ENCODE assay signal across 9 cellular contexts in genomic region chr3:167913218-167913902, GRCh38.
DNase-seq lines count a peak whose midpoint lies in the region; ATAC-seq, FAIRE-seq and TF ChIP-seq lines count a peak whose summit lies in the region.
"Had no signal": no experiment of that assay in that cellular context is flagged by ENCODE, and none has a peak within 500 bp of the region (broad histone marks: within the 10 kb centered on the region; RNA-seq: fewer than 3 reads in every experiment).

No MANE protein-coding gene starts in this region.

- no peaks in the 10 kb centered on the region for H3K79me2 ChIP-seq in GM12878 (ENCODE audit: control insufficient read depth, insufficient read depth, low read length)

- H4K20me1 ChIP-seq in GM12878 (ENCODE audit: control insufficient read depth, insufficient read depth), result no peaks in the 10 kb centered on the region

- H3K4me3 ChIP-seq in MG63 (no peak overlapping the region), GM12878 (no peak overlapping the region)
- H3K4me3 ChIP-seq: tibial nerve had no signal

- peaks cover 80% of the 10 kb centered on the region for H3K27me3 Mint-ChIP-seq in progenitor cell of endocrine pancreas

- no peak overlapping the region for H3K27ac Mint-ChIP-seq in progenitor cell of endocrine pancreas

- no TSS peak for BruUV-seq in GM12878 (replicated peaks; lab: Mats Ljungman, UMichigan)

- H3K9me3 Mint-ChIP-seq in progenitor cell of endocrine pancreas (ENCODE audit: low read depth), result no peaks in the 10 kb centered on the region

- TF ChIP-seq CTCF in GM12878 (IDR thresholded peaks at IDR 0.05 in 2 of 3, conservative IDR thresholded peaks at IDR 0.05 in 1 of 3; ENCODE audit: control insufficient read depth in 2 of 3, extremely low read depth in 1 of 3, insufficient read depth in 1 of 3, low read depth in 3 of 3, low read length in 3 of 3) (0 out of 6 replicates have a peak, but pooled peaks of 1 of the 3 experiments have one; percentile 9), progenitor cell of endocrine pancreas (IDR thresholded peaks at IDR 0.05; ENCODE audit: unreplicated experiment) (peak; percentile 30)

- H3K27ac ChIP-seq in GM12878 (ENCODE audit: control insufficient read depth, insufficient read depth) (no peak overlapping the region), substantia nigra (ENCODE audit: low read depth, low read length, poor library complexity, severe bottlenecking) (no peak overlapping the region)
- H3K27ac ChIP-seq: tibial nerve had no signal

- peaks cover 20% of the 10 kb centered on the region for H3K4me1 Mint-ChIP-seq in progenitor cell of endocrine pancreas (ENCODE audit: low read depth)

- no peak for TF ChIP-seq RAD21 in GM12878 (IDR thresholded peaks at IDR 0.05; ENCODE audit: insufficient read depth, low read depth, low read length)

- TF ChIP-seq POLR2A in GM12878 (IDR thresholded peaks at IDR 0.05; ENCODE audit: low read depth, low read length), result no peak

- H3K36me3 ChIP-seq in MG63 (no peaks in the 10 kb centered on the region), GM12878 (ENCODE audit: control insufficient read depth in 2 of 2, insufficient read depth in 2 of 2, low read length in 1 of 2) (no peaks in the 10 kb centered on the region)
- H3K36me3 ChIP-seq: tibial nerve had no signal

- FAIRE-seq in GM12878 (lab: Jason Lieb, UNC), result no peak

- no peak for TF ChIP-seq EP300 in GM12878 (IDR thresholded peaks at IDR 0.05; ENCODE audit: borderline replicate concordance in 1 of 2, control insufficient read depth in 1 of 2, low read depth in 2 of 2, low read length in 2 of 2)

- ATAC-seq in GM18868 (IDR thresholded peaks at IDR 0.05; ENCODE audit: unreplicated experiment), result peak; percentile 56
- peak; percentile 60 for ATAC-seq in GM12878
- no peak for ATAC-seq in GM21723 (IDR thresholded peaks at IDR 0.05; ENCODE audit: unreplicated experiment)

- H3K9ac ChIP-seq in GM12878 (ENCODE audit: control insufficient read depth, insufficient read depth, low read length), result no peak overlapping the region

- H3K36me3 Mint-ChIP-seq in progenitor cell of endocrine pancreas (ENCODE audit: insufficient read depth), result no peaks in the 10 kb centered on the region

- H3K9me3 ChIP-seq in MG63, result no peaks in the 10 kb centered on the region
- H3K9me3 ChIP-seq in GM12878 (replicated peaks; ENCODE audit: control insufficient read depth, insufficient read depth, low read length), result no peaks in the 10 kb centered on the region
- H3K9me3 ChIP-seq: tibial nerve had no signal

- POLR2A ChIA-PET in GM12878 (lab: Charles Lee), result no interaction called here

- RAD21 ChIA-PET in GM12878 (lab: Charles Lee; ENCODE audit: unreplicated experiment), result no interaction called here

- H3K4me3 Mint-ChIP-seq in progenitor cell of endocrine pancreas (ENCODE audit: low read depth), result no peak overlapping the region

- in situ Hi-C loops in GM12878 (cut with MboI), result no loop called here

- H3K27me3 ChIP-seq in MG63 (no peaks in the 10 kb centered on the region), GM12878 (replicated peaks in 1 of 2; ENCODE audit: control insufficient read depth in 2 of 2, insufficient read depth in 2 of 2, low read length in 1 of 2) (no peaks in the 10 kb centered on the region)
- H3K27me3 ChIP-seq: tibial nerve had no signal

- CTCF ChIA-PET in GM12878 (lab: Yijun Ruan, JAX), result interaction anchor here (0.5 to 1.3 kb wide), 4 partner anchors 9 to 1893 kb away, joined by 3 to 4 read pairs (median 3); no protein-coding TSS in a partner anchor

- DNase-seq in MG63, result peak; percentile 33
- DNase-seq in GM12878 (ENCODE audit: low read depth, low spot score), result no peak
- no peak for DNase-seq in progenitor cell of endocrine pancreas (ENCODE audit: low spot score, unreplicated experiment)
- no peak for DNase-seq in activated naive CD4-positive, alpha-beta T cell treated with Interleukin-2 at 50 U/mL for 16 hours
- DNase-seq in substantia nigra (lab: John Stamatoyannopoulos, UW), result no peak
- DNase-seq: kidney had no signal

- SMC1A ChIA-PET in GM12878 (lab: Charles Lee; ENCODE audit: uncharacterized antibody, unreplicated experiment), result interaction anchor here (1.1 kb wide), 1 partner anchor 934 kb away, joined by 3 read pairs; no protein-coding TSS in a partner anchor

- WGBS in GM12878 (ENCODE audit: insufficient coverage, insufficient replicate concordance, low lambda C conversion rate, missing lambda C conversion rate), result 48% methylated on average over 4 of the region's 4 CpGs

- no peak overlapping the region for H2AFZ ChIP-seq in GM12878 (ENCODE audit: control insufficient read depth, low read depth, low read length)

- intact Hi-C loops in GM12878 (cut with micrococcal nuclease; ENCODE audit: unreplicated experiment), result no loop called here

- no peaks in the 10 kb centered on the region for H3K4me1 ChIP-seq in GM12878 (ENCODE audit: control insufficient read depth, insufficient read depth, low read length)
- H3K4me1 ChIP-seq: tibial nerve had no signal

- no peak overlapping the region for H3K4me2 ChIP-seq in GM12878 (ENCODE audit: control insufficient read depth, insufficient read depth)

TF ChIP-seq in GM12878, 131 proteins besides CTCF, POLR2A, EP300 and RAD21:
- no peak for TF ChIP-seq IRF4 (IDR thresholded peaks at IDR 0.05; ENCODE audit: low read depth, low read length)
- TF ChIP-seq JUND (IDR thresholded peaks at IDR 0.05; ENCODE audit: low read depth, low read length), result no peak
- TF ChIP-seq NRF1 (conservative IDR thresholded peaks at IDR 0.05; ENCODE audit: low read depth, low read length), result no peak
- TF ChIP-seq RELA (IDR thresholded peaks at IDR 0.05; ENCODE audit: borderline replicate concordance, partially characterized antibody), result no peak
- no peak for TF ChIP-seq ZSCAN29 (IDR thresholded peaks at IDR 0.05)
- TF ChIP-seq ZNF622 (IDR thresholded peaks at IDR 0.05), result no peak
- TF ChIP-seq CBX5 (IDR thresholded peaks at IDR 0.05; ENCODE audit: low read depth), result no peak
- TF ChIP-seq, protein P1, sequence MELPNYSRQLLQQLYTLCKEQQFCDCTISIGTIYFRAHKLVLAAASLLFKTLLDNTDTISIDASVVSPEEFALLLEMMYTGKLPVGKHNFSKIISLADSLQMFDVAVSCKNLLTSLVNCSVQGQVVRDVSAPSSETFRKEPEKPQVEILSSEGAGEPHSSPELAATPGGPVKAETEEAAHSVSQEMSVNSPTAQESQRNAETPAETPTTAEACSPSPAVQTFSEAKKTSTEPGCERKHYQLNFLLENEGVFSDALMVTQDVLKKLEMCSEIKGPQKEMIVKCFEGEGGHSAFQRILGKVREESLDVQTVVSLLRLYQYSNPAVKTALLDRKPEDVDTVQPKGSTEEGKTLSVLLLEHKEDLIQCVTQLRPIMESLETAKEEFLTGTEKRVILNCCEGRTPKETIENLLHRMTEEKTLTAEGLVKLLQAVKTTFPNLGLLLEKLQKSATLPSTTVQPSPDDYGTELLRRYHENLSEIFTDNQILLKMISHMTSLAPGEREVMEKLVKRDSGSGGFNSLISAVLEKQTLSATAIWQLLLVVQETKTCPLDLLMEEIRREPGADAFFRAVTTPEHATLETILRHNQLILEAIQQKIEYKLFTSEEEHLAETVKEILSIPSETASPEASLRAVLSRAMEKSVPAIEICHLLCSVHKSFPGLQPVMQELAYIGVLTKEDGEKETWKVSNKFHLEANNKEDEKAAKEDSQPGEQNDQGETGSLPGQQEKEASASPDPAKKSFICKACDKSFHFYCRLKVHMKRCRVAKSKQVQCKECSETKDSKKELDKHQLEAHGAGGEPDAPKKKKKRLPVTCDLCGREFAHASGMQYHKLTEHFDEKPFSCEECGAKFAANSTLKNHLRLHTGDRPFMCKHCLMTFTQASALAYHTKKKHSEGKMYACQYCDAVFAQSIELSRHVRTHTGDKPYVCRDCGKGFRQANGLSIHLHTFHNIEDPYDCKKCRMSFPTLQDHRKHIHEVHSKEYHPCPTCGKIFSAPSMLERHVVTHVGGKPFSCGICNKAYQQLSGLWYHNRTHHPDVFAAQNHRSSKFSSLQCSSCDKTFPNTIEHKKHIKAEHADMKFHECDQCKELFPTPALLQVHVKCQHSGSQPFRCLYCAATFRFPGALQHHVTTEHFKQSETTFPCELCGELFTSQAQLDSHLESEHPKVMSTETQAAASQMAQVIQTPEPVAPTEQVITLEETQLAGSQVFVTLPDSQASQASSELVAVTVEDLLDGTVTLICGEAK (IDR thresholded peaks at IDR 0.05; ENCODE audit: borderline replicate concordance), result no peak
- TF ChIP-seq, protein P2, sequence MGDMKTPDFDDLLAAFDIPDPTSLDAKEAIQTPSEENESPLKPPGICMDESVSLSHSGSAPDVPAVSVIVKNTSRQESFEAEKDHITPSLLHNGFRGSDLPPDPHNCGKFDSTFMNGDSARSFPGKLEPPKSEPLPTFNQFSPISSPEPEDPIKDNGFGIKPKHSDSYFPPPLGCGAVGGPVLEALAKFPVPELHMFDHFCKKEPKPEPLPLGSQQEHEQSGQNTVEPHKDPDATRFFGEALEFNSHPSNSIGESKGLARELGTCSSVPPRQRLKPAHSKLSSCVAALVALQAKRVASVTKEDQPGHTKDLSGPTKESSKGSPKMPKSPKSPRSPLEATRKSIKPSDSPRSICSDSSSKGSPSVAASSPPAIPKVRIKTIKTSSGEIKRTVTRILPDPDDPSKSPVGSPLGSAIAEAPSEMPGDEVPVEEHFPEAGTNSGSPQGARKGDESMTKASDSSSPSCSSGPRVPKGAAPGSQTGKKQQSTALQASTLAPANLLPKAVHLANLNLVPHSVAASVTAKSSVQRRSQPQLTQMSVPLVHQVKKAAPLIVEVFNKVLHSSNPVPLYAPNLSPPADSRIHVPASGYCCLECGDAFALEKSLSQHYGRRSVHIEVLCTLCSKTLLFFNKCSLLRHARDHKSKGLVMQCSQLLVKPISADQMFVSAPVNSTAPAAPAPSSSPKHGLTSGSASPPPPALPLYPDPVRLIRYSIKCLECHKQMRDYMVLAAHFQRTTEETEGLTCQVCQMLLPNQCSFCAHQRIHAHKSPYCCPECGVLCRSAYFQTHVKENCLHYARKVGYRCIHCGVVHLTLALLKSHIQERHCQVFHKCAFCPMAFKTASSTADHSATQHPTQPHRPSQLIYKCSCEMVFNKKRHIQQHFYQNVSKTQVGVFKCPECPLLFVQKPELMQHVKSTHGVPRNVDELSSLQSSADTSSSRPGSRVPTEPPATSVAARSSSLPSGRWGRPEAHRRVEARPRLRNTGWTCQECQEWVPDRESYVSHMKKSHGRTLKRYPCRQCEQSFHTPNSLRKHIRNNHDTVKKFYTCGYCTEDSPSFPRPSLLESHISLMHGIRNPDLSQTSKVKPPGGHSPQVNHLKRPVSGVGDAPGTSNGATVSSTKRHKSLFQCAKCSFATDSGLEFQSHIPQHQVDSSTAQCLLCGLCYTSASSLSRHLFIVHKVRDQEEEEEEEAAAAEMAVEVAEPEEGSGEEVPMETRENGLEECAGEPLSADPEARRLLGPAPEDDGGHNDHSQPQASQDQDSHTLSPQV (IDR thresholded peaks at IDR 0.05), result no peak
